Comparison of ENCODE assay signal across 10 cellular contexts in the genomic region with DNA sequence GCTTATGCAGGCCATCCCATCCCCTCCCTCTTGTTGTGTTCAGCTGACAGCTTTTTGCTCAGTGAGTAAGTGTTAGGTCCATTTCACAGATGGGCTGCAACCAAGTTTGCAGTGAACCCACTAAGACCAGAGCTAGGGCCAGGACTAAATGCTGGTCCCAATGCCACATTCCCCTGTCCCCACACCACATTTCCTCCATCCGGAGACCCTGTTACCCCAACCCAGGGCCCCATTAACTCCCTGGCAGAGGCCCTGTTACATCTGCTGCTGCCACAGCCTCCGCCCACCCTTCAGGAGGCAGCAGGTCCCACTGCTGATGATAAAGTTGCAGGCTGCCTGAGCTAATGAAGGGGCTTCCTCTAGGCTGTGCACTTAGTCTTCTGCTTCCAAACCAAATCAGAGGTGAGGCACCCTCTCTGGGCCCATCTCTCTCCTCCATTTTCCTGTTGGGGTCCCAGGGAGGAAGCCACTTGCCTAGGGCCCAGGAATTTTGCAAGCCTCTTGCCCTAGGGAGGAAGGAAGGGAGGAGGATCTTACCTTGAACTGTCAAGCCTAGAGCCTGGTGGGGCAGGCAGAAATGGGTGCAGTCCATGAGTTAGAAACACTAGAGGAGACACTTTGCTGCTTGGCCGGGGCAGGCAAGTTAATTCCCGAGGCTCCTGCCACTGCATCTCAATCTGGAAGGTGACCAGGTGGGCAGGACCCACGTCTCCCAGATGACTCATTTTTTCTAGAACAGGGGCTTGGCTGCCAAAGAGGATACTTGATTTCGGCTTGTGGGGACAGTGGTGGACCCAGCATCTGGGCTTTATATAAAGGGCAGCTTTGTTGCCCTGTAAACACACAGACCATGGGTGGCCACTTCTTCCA. TPM values are rescaled to one million over a fixed set of nuclear protein-coding genes. Genes with fewer than 3 reads are reported as not detected.
A peak's percentile ranks its signal among the peaks of the same experiment; 100 is the strongest.
DNase-seq lines count a peak whose midpoint lies in the region; ATAC-seq, FAIRE-seq and TF ChIP-seq lines count a peak whose summit lies in the region.
"Had no signal": no experiment of that assay in that cellular context is flagged by ENCODE, and none has a peak within 500 bp of the region (broad histone marks: within the 10 kb centered on the region; RNA-seq: fewer than 3 reads in every experiment).

No MANE protein-coding gene starts in this region.

- H3K9me3 ChIP-seq in DOHH2 (ENCODE audit: control insufficient read depth, insufficient read depth, low read length) = no peaks in the 10 kb centered on the region
- no peaks in the 10 kb centered on the region for H3K9me3 ChIP-seq in small intestine (ENCODE audit: control insufficient read depth, low read depth)

- 44 to 60% (median 57%) methylated on average over 6 of the region's 6 CpGs for WGBS in small intestine, 3 donors

- H3K36me3 ChIP-seq in DOHH2 (ENCODE audit: control insufficient read depth, low read length) (peaks cover 53% of the 10 kb centered on the region), small intestine (ENCODE audit: control insufficient read depth in 2 of 2, insufficient read depth in 2 of 2, low read length in 2 of 2) (peaks cover 0 to 5% of the 10 kb centered on the region in 2 donors)

- peaks cover 23% of the 10 kb centered on the region for H3K79me2 ChIP-seq in DOHH2 (ENCODE audit: control insufficient read depth, low read length)

- H3K4me1 ChIP-seq in DOHH2 (ENCODE audit: control insufficient read depth, low read length) = peaks cover 41% of the 10 kb centered on the region
- H3K4me1 ChIP-seq in small intestine (ENCODE audit: control insufficient read depth in 2 of 2, insufficient read depth in 1 of 2, low read depth in 1 of 2, low read length in 1 of 2) = peaks cover 0 to 6% of the 10 kb centered on the region in 2 donors

- peak; percentile 28 for DNase-seq in RPMI7951 (ENCODE audit: low read depth)
- DNase-seq in ecto neural progenitor cell (ENCODE audit: low spot score) = peak; percentile 35
- peak in 6 of 10 donors; percentile 7 to 77 (median 38) for DNase-seq in posterior cingulate gyrus
- no peak for DNase-seq in RPMI8226
- DNase-seq in D721Med (ENCODE audit: insufficient read length, low spot score) = no peak
- no peak for DNase-seq in small intestine
- DNase-seq: NCI-H1417 treated with DMSO at 0.1 percent for 48 hours had no signal

- H3K9me2 ChIP-seq in DOHH2 (replicated peaks; ENCODE audit: control insufficient read depth, low read length) = no peaks in the 10 kb centered on the region

- H3F3A ChIP-seq in DOHH2 (ENCODE audit: control insufficient read depth, insufficient read depth) = peaks cover 16% of the 10 kb centered on the region

- no peak for ATAC-seq in GM19395 (IDR thresholded peaks at IDR 0.05; ENCODE audit: unreplicated experiment)

- FAIRE-seq in D721Med (lab: Jason Lieb, UNC) = no peak
- FAIRE-seq in small intestine (lab: Jason Lieb, UNC) = no peak

- H4K20me1 ChIP-seq in DOHH2 (ENCODE audit: control insufficient read depth, insufficient read depth, low read depth, low read length) = peaks cover 7% of the 10 kb centered on the region; the same call in 1 of the 2 replicates

- peak overlapping the region; percentile 26 for H3K4me2 ChIP-seq in DOHH2 (ENCODE audit: low read length)

- H3K27me3 ChIP-seq in DOHH2 (ENCODE audit: control insufficient read depth, low read length) (no peaks in the 10 kb centered on the region), small intestine (ENCODE audit: control insufficient read depth in 2 of 2, insufficient read depth in 2 of 2, low read length in 2 of 2) (no peaks in the 10 kb centered on the region)

- no peak overlapping the region for H3K4me3 ChIP-seq in DOHH2 (ENCODE audit: low read length)
- H3K4me3 ChIP-seq in small intestine (ENCODE audit: low read depth in 1 of 2, low read length in 2 of 2) = no peak overlapping the region

- TF ChIP-seq CTCF in DOHH2 (IDR thresholded peaks at IDR 0.05; ENCODE audit: low read depth, low read length, poor library complexity, severe bottlenecking) (no peak), D721Med (IDR thresholded peaks at IDR 0.05; ENCODE audit: insufficient read depth, missing control alignments) (no peak)

- 0 out of 2 replicates have a peak overlapping the region, but pooled peaks have one; percentile 3 for H3K27ac ChIP-seq in DOHH2 (ENCODE audit: low read depth, low read length)
- H3K27ac ChIP-seq in small intestine (ENCODE audit: low read depth in 1 of 2, low read length in 1 of 2) = no peak overlapping the region

- intact Hi-C loops in posterior cingulate gyrus (cut with DNase I) = loop anchor here (10.0 kb wide), 1 partner anchor 229 kb away; a partner anchor contains a TSS

RNA-seq across cellular contexts. Expression of a gene that starts 3.4 kb away (rescaled TPM):
- total RNA-seq in RPMI7951 (2014; rRNA removed; shearing (Covaris generic)) = 33.9 and 37.4 TPM in 2 replicates
- polyA plus RNA-seq in small intestine = 100 to 1,000 TPM in 1 of 3 donors, 10 to 100 TPM in 2; 74.7 to 127 (median 92.1) TPM

RNA-seq across cellular contexts. Expression of a gene that starts 16.6 kb away (rescaled TPM):
- total RNA-seq in RPMI7951 (2014; rRNA removed; shearing (Covaris generic)) = 1.8 TPM in 2 replicates
- polyA plus RNA-seq in small intestine = 100 to 1,000 TPM in 1 of 3 donors, 10 to 100 TPM in 2; 51.6 to 136 (median 70.2) TPM

RNA-seq across cellular contexts. Expression of a gene that starts 17.0 kb away (rescaled TPM):
- not detected in 2 replicates for total RNA-seq in RPMI7951 (2014; rRNA removed; shearing (Covaris generic))
- polyA plus RNA-seq in small intestine = under 1 TPM in 1 of 3 donors, not detected in 2; 0.18 TPM

RNA-seq across cellular contexts. Expression of a gene that starts 26.6 kb away (rescaled TPM):
- total RNA-seq in RPMI7951 (2014; rRNA removed; shearing (Covaris generic)) = not detected in 2 replicates
- polyA plus RNA-seq in small intestine = not detected
- total RNA-seq: lung microvascular endothelial cell had no signal

RNA-seq across cellular contexts. Expression of a gene that starts 36.8 kb away (rescaled TPM):
- not detected in 2 replicates for total RNA-seq in RPMI7951 (2014; rRNA removed; shearing (Covaris generic))
- not detected for polyA plus RNA-seq in small intestine
- total RNA-seq: lung microvascular endothelial cell had no signal

Comparison
In these comparisons a context has a peak if more than half of its experiments do, and no peak if none do; other contexts are left out.
1. DNase-seq: peak in RPMI7951 (single experiment), ecto neural progenitor cell (single experiment) and posterior cingulate gyrus (6 of 10); none in RPMI8226 (single experiment), D721Med (single experiment) and small intestine (single experiment).